ENCODE assay signal across 8 cellular contexts in the genomic region with DNA sequence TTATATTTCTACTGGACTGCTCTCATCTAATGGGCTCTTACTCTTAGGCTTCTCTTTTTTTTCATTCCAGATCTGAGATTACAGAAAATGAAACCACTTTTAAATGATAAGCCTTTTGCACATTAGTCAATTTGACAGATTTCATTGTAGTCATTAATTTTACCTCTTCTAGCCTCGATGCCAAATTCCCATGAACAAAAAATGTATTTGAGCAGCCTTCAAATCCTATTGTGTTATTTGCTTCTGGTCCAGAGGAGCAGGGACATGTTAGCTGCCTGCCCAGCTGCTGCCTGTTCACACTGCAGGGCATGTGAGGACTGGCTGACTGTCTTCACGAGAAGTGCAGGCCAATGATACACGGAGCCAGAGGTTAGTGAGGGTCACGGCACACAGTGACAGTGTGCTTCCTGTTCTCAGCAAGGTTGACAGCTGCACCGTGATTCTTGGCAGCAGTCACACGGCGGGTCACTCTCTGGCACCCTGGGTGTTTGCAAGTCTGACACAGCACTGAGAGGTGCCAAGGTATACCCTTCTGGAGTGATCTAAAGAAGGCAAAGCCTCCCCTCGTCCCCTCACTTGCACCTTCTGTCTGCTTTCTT. TPM values are rescaled to one million over a fixed set of nuclear protein-coding genes. Genes with fewer than 3 reads are reported as not detected.
DNase-seq lines count a peak whose midpoint lies in the region; ATAC-seq, FAIRE-seq and TF ChIP-seq lines count a peak whose summit lies in the region.

No MANE protein-coding gene starts in this region.

- BruUV-seq in K562 (replicated peaks; lab: Mats Ljungman, UMichigan): no TSS peak

- H4K20me1 ChIP-seq in K562 (replicated peaks; ENCODE audit: control insufficient read depth, insufficient read depth, low read length): no peaks in the 10 kb centered on the region

- H3K36me3 ChIP-seq in K562 (ENCODE audit: control insufficient read depth, insufficient read depth, low read length) (peaks cover 4% of the 10 kb centered on the region; the same call in 1 of the 3 replicates), right lobe of liver (no peaks in the 10 kb centered on the region), transverse colon (no peaks in the 10 kb centered on the region)

- H3K4me1 ChIP-seq in K562 (replicated peaks in 1 of 2; ENCODE audit: control insufficient read depth in 2 of 2, insufficient read depth in 2 of 2, low read length in 2 of 2) (peaks cover 5 to 6% of the 10 kb centered on the region in 2 experiments; a peak in 3 of 5 replicates), right lobe of liver (peaks cover 0 to 22% (median 11%) of the 10 kb centered on the region in 4 donors), transverse colon (peaks cover 0 to 13% (median 5%) of the 10 kb centered on the region in 4 donors)

- peak overlapping the region; percentile 44 for H2AFZ ChIP-seq in K562 (ENCODE audit: low read depth, low read length)

- H3K9me1 ChIP-seq in K562 (ENCODE audit: control insufficient read depth, insufficient read depth, low read length): no peaks in the 10 kb centered on the region

- H3K9me3 ChIP-seq in K562 (replicated peaks; ENCODE audit: control insufficient read depth, insufficient read depth, low read depth, low read length) (no peaks in the 10 kb centered on the region), right lobe of liver (no peaks in the 10 kb centered on the region), transverse colon (no peaks in the 10 kb centered on the region)

- no peak for TF ChIP-seq EP300 in K562 (IDR thresholded peaks at IDR 0.05; ENCODE audit: low read length)
- TF ChIP-seq EP300 in transverse colon (IDR thresholded peaks at IDR 0.05; ENCODE audit: low read depth): no peak

- DNase-seq in NCI-H1417 (lab: John Stamatoyannopoulos, UW): peak; percentile 24 to 78 (median 51)
- DNase-seq in NCI-H1417 treated with DMSO at 0.1 percent for 48 hours (lab: John Stamatoyannopoulos, UW): no peak
- peak; percentile 83 for DNase-seq in NCI-H69 (lab: John Stamatoyannopoulos, UW)
- peak in 3 of 4 experiments; percentile 8 to 63 (median 42) for DNase-seq in K562 (ENCODE audit: extremely low read depth in 1 of 4, low spot score in 3 of 4)
- DNase-seq in right lobe of liver: peak; percentile 89 to 96 (median 94)
- DNase-seq in transverse colon: peak; percentile 19
- no peak for DNase-seq in inferior parietal cortex (ENCODE audit: extremely low spot score)

- WGBS in K562 (ENCODE audit: insufficient coverage, low coverage, missing lambda C conversion rate): 28% methylated on average over 8 of the region's 8 CpGs
- 1% methylated on average over 8 of the region's 8 CpGs for WGBS in right lobe of liver (ENCODE audit: insufficient coverage, low coverage, low lambda C conversion rate, missing lambda C conversion rate)
- WGBS in transverse colon (ENCODE audit: low coverage in 1 of 2), 2 donors: 10 to 30% methylated on average over 1 to 8 of the region's 8 CpGs

- TF ChIP-seq RAD21 in K562 (CRISPR knock-in tag; conservative IDR thresholded peaks at IDR 0.05 in 1 of 2, IDR thresholded peaks at IDR 0.05 in 1 of 2): no peak

- H3K79me2 ChIP-seq in K562 (ENCODE audit: control insufficient read depth, insufficient read depth, low read length): no peaks in the 10 kb centered on the region

- H3K27ac ChIP-seq in K562 (ENCODE audit: extremely low read depth, low read depth, low read length) (no peak overlapping the region), right lobe of liver (peak overlapping the region; percentile 23 to 73 (median 26)), transverse colon (no peak overlapping the region)

- H3K4me3 ChIP-seq in K562 (no peak overlapping the region), right lobe of liver (no peak overlapping the region), transverse colon (no peak overlapping the region)

- no peak for TF ChIP-seq POLR2A in K562 (conservative IDR thresholded peaks at IDR 0.05)
- TF ChIP-seq POLR2A in right lobe of liver (IDR thresholded peaks at IDR 0.05): peak; percentile 41
- TF ChIP-seq POLR2A in transverse colon (IDR thresholded peaks at IDR 0.05): no peak

- H3K27me3 ChIP-seq in K562 (ENCODE audit: control insufficient read depth in 2 of 2, insufficient read depth in 2 of 2, low read length in 2 of 2) (no peaks in the 10 kb centered on the region), right lobe of liver (no peaks in the 10 kb centered on the region), transverse colon (no peaks in the 10 kb centered on the region)

- in situ Hi-C loops in K562 (cut with MboI) (no loop called here), transverse colon (cut with MboI; ENCODE audit: low pct_ligation_motif_present in 1 of 4, low pct_unique_long_range_greater_than_20kb in 1 of 4, low sequenced_read_pairs in 3 of 4) (no loop called here)

- TF ChIP-seq CTCF in K562 (IDR thresholded peaks at IDR 0.05 in 2 of 3, conservative IDR thresholded peaks at IDR 0.05 in 1 of 3; ENCODE audit: insufficient read depth in 2 of 3, low read depth in 1 of 3, low read length in 3 of 3) (no peak), right lobe of liver (IDR thresholded peaks at IDR 0.05) (no peak), transverse colon (IDR thresholded peaks at IDR 0.05) (no peak)

- peak; percentile 15 for FAIRE-seq in K562 (lab: Jason Lieb, UNC)

- ATAC-seq in HG02943 (IDR thresholded peaks at IDR 0.05; ENCODE audit: low read depth, unreplicated experiment) (peak; percentile 93), K562 (peak; percentile 81), right lobe of liver (peak; percentile 99 to 100 (median 100))

- intact Hi-C loops in K562 (cut with micrococcal nuclease) (no loop called here), right lobe of liver (cut with DNase I) (no loop called here), transverse colon (cut with DNase I; ENCODE audit: low total_unique reads) (no loop called here)

- H3K9ac ChIP-seq in K562 (ENCODE audit: insufficient read depth in 1 of 2, low read depth in 2 of 2, low read length in 2 of 2): peak overlapping the region in 1 of 2 experiments; percentile 81; a peak in 2 of 4 replicates

- H3K4me2 ChIP-seq in K562 (ENCODE audit: insufficient read depth, low read length): no peak overlapping the region

- CTCF ChIA-PET in K562 (lab: Yijun Ruan, JAX; ENCODE audit: low intra/inter-chr PET ratio): interaction anchor here (0.6 kb wide), 1 partner anchor 924 kb away, joined by 4 read pairs; no protein-coding TSS in a partner anchor

- POLR2A ChIA-PET in K562 (lab: Yijun Ruan, JAX): interaction anchor here (0.8 to 1.9 kb wide), 2 partner anchors 15 to 16 kb away, joined by 3 to 7 read pairs; no protein-coding TSS in a partner anchor

TF ChIP-seq in K562, 482 proteins besides CTCF, POLR2A, EP300 and RAD21 (continues in another document):
- no peak for TF ChIP-seq GTF2F1 (IDR thresholded peaks at IDR 0.05; ENCODE audit: low read depth, low read length)
- no peak for TF ChIP-seq BRF1 (IDR thresholded peaks at IDR 0.05; ENCODE audit: borderline replicate concordance, extremely low read depth, insufficient read length)
- TF ChIP-seq, protein P1, sequence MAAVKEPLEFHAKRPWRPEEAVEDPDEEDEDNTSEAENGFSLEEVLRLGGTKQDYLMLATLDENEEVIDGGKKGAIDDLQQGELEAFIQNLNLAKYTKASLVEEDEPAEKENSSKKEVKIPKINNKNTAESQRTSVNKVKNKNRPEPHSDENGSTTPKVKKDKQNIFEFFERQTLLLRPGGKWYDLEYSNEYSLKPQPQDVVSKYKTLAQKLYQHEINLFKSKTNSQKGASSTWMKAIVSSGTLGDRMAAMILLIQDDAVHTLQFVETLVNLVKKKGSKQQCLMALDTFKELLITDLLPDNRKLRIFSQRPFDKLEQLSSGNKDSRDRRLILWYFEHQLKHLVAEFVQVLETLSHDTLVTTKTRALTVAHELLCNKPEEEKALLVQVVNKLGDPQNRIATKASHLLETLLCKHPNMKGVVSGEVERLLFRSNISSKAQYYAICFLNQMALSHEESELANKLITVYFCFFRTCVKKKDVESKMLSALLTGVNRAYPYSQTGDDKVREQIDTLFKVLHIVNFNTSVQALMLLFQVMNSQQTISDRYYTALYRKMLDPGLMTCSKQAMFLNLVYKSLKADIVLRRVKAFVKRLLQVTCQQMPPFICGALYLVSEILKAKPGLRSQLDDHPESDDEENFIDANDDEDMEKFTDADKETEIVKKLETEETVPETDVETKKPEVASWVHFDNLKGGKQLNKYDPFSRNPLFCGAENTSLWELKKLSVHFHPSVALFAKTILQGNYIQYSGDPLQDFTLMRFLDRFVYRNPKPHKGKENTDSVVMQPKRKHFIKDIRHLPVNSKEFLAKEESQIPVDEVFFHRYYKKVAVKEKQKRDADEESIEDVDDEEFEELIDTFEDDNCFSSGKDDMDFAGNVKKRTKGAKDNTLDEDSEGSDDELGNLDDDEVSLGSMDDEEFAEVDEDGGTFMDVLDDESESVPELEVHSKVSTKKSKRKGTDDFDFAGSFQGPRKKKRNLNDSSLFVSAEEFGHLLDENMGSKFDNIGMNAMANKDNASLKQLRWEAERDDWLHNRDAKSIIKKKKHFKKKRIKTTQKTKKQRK (IDR thresholded peaks at IDR 0.05; ENCODE audit: borderline replicate concordance, low read depth, low read length): no peak
- TF ChIP-seq ZNF354B (CRISPR knock-in tag; IDR thresholded peaks at IDR 0.05): no peak
- TF ChIP-seq DDX20 (tag; IDR thresholded peaks at IDR 0.05; ENCODE audit: low read depth): no peak
- TF ChIP-seq RBFOX2 (IDR thresholded peaks at IDR 0.05; ENCODE audit: low read depth, low read length): no peak

RNA-seq across cellular contexts. Expression of gene KAT2B, which starts 40.8 kb away (rescaled TPM):
- total RNA-seq in K562 (2011; cell fraction: chromatin; rRNA removed; ENCODE audit: low replicate concordance): 17.0 and 36.6 TPM in 2 replicates
- 7.0 and 8.9 TPM in 2 replicates for total RNA-seq in K562 (2011; cell fraction: nucleolus; rRNA removed)
- total RNA-seq in K562 (2011; cell fraction: nucleoplasm; rRNA removed): 18.3 and 30.8 TPM in 2 replicates
- total RNA-seq in K562 (2014; rRNA removed) (9.6 and 10.4 TPM in 2 replicates), K562 (2014; rRNA removed; fragmentation: Illumina TruSeq; extraction: Trizol) (12.6 and 13.5 TPM in 2 replicates), K562 (2015; rRNA removed; fragmentation: Illumina TruSeq; extraction: Trizol) (11.6 and 12.2 TPM in 2 replicates), K562 (2021) (12.6 and 13.2 TPM in 2 replicates), right lobe of liver (10 to 100 TPM; 25.6 to 35.7 (median 30.3) TPM), transverse colon (10 to 100 TPM; 21.3 to 35.5 (median 30.2) TPM)
- polyA plus RNA-seq in K562 (2011; rRNA removed) (8.9 and 11.3 TPM in 2 replicates), K562 (2014; fragmentation: Illumina TruSeq; extraction: Trizol) (11.0 and 14.9 TPM in 2 replicates), K562 (2014; fragmentation: Nextera tagmentation; extraction: Ambion mirVana) (1 to 10 TPM; 3.3 to 3.5 TPM), K562 (2014; rRNA removed) (10.9 and 13.2 TPM in 2 replicates)
- 2.3 and 4.7 TPM in 2 replicates for polyA plus RNA-seq in K562 (2011; cell fraction: cytosol; rRNA removed)
- polyA plus RNA-seq in K562 (2011; cell fraction: nucleus; rRNA removed): 13.5 and 13.7 TPM in 2 replicates
- 7.3 and 18.2 TPM in 2 replicates for polyA plus RNA-seq in K562 (2012)
- polyA minus RNA-seq in K562 (2011; rRNA and poly(A)+ RNA removed): 11.3 and 12.9 TPM in 2 replicates
- 6.2 and 7.0 TPM in 2 replicates for polyA minus RNA-seq in K562 (2011; cell fraction: cytosol; rRNA and poly(A)+ RNA removed)
- polyA minus RNA-seq in K562 (2011; cell fraction: nucleus; rRNA and poly(A)+ RNA removed): 8.2 and 13.6 TPM in 2 replicates

Comparison
In these comparisons a context has a peak if more than half of its experiments do, and no peak if none do; other contexts are left out.
1. DNase-seq: peak in NCI-H1417 (3 of 3), NCI-H69 (single experiment), K562 (3 of 4), right lobe of liver (3 of 3) and transverse colon (single experiment); none in NCI-H1417 treated with DMSO at 0.1 percent for 48 hours (single experiment) and inferior parietal cortex (single experiment).
2. H3K27ac ChIP-seq: peak in right lobe of liver (3 of 3); none in K562 (single experiment) and transverse colon (0 of 4).
3. Peak in every context shown above with its lines, with median percentiles within 50 percentile points of each other: ATAC-seq.